In the genomic region with DNA sequence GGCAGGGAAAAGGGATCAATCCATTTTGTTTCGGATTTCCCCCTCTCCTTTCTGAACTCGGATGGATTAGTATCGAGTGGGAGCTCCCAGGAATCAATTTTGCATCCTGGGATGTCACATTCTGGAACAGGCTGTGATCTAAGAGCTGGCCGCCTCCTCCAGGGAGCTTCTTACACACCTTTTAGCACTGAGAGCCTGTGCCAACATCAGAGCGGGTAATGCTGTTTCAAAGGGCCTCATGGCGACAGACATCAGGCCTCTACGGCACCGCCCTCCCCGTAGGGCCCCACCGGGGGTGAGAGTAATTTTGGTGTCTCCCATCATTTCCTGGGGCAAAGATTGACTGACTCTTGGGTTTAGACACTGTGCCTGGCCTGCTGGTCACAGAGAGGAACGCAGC, we compare ENCODE assay signal across 22 cellular contexts. TPM values are rescaled to one million over a fixed set of nuclear protein-coding genes. Genes with fewer than 3 reads are reported as not detected.
DNase-seq lines count a peak whose midpoint lies in the region; ATAC-seq lines count a peak whose summit lies in the region.
"Had no signal": no experiment of that assay in that cellular context is flagged by ENCODE, and none has a peak within 500 bp of the region (broad histone marks: within the 10 kb centered on the region; RNA-seq: fewer than 3 reads in every experiment).

No MANE protein-coding gene starts in this region.

- DNase-seq in stimulated activated naive CD8-positive, alpha-beta T cell treated with anti-CD3 and anti-CD28 coated beads, Interleukin-15, Interleukin-2, amounts not matched to agents 100 U/mL and 50 U/mL, for 24 hours: no peak
- no peak for DNase-seq in activated T-helper 1 cell treated with anti-CD3 and anti-CD28 coated beads, Interleukin-12 subunit alpha, Interleukin-12 subunit beta, Interleukin-2, Interleukin-4 antibody, amounts not matched to agents 30 ng/mL and 10 ng/mL and 1 ng/mL, durations not matched to agents 14 hours and 24 hours and 36 hours (ENCODE audit: low spot score)
- DNase-seq in mesendoderm (no peak), RPMI8226 (no peak), GM19240 (ENCODE audit: insufficient read length, low spot score) (no peak), kidney tubule cell (ENCODE audit: low spot score) (no peak)
- DNase-seq: activated effector memory CD4-positive, alpha-beta T cell treated with anti-CD3 and anti-CD28 coated beads, Interleukin-2, amount 50 U/mL, for 16 hours; COR-L47; NCI-H187 treated with DMSO at 0.1 percent for 48 hours; stomach; T-cell had no signal

- no peak overlapping the region for H2AK5ac ChIP-seq in mesendoderm (ENCODE audit: low read length)

- peaks cover 3% of the 10 kb centered on the region for H3K9me3 Mint-ChIP-seq in stimulated activated naive CD8-positive, alpha-beta T cell treated with anti-CD3 and anti-CD28 coated beads, Interleukin-15, Interleukin-2, amounts not matched to agents 100 ng/mL and 50 ng/mL, for 24 hours
- peaks cover 5% of the 10 kb centered on the region for H3K9me3 Mint-ChIP-seq in activated T-helper 1 cell treated with anti-CD3 and anti-CD28 coated beads, Interleukin-12 subunit alpha, Interleukin-12 subunit beta, Interleukin-2, Interleukin-4 antibody, amounts not matched to agents 30 ng/mL and 10 ng/mL and 1 ng/mL, durations not matched to agents 14 hours and 24 hours and 36 hours
- H3K9me3 Mint-ChIP-seq: T-cell had no signal

- H3K4me2 ChIP-seq in mesendoderm (ENCODE audit: low read length): no peak overlapping the region

- peaks cover 16% of the 10 kb centered on the region for H3K27me3 ChIP-seq in mesendoderm (ENCODE audit: insufficient read depth, low read length, poor library complexity)

- no peak overlapping the region for H3K4ac ChIP-seq in mesendoderm (ENCODE audit: low read depth, low read length)

- H3K27ac ChIP-seq in mesendoderm (ENCODE audit: low read depth, low read length): no peak overlapping the region
- H3K27ac ChIP-seq: body of pancreas, epithelial cell of prostate, gastrocnemius medialis, HL-60, right atrium auricular region had no signal

- H3K4me1 Mint-ChIP-seq in stimulated activated naive CD8-positive, alpha-beta T cell treated with anti-CD3 and anti-CD28 coated beads, Interleukin-15, Interleukin-2, amounts not matched to agents 100 ng/mL and 50 ng/mL, for 24 hours (ENCODE audit: low read depth): peaks cover 39% of the 10 kb centered on the region
- peaks cover 14% of the 10 kb centered on the region for H3K4me1 Mint-ChIP-seq in activated T-helper 1 cell treated with anti-CD3 and anti-CD28 coated beads, Interleukin-12 subunit alpha, Interleukin-12 subunit beta, Interleukin-2, Interleukin-4 antibody, amounts not matched to agents 30 ng/mL and 10 ng/mL and 1 ng/mL, durations not matched to agents 14 hours and 24 hours and 36 hours (ENCODE audit: low read depth)

- H3K36me3 Mint-ChIP-seq in stimulated activated naive CD8-positive, alpha-beta T cell treated with anti-CD3 and anti-CD28 coated beads, Interleukin-15, Interleukin-2, amounts not matched to agents 100 ng/mL and 50 ng/mL, for 24 hours (ENCODE audit: low read depth): no peaks in the 10 kb centered on the region
- H3K36me3 Mint-ChIP-seq in activated T-helper 1 cell treated with anti-CD3 and anti-CD28 coated beads, Interleukin-12 subunit alpha, Interleukin-12 subunit beta, Interleukin-2, Interleukin-4 antibody, amounts not matched to agents 30 ng/mL and 10 ng/mL and 1 ng/mL, durations not matched to agents 14 hours and 24 hours and 36 hours (ENCODE audit: low read depth): no peaks in the 10 kb centered on the region
- H3K36me3 Mint-ChIP-seq: T-cell had no signal

- H3K4me1 ChIP-seq in mesendoderm (ENCODE audit: control insufficient read depth, low read depth, low read length): peaks cover 3% of the 10 kb centered on the region
- H3K4me1 ChIP-seq: body of pancreas, gastrocnemius medialis had no signal

- no peaks in the 10 kb centered on the region for H3K79me1 ChIP-seq in mesendoderm (ENCODE audit: low read length)

- H3K4me3 Mint-ChIP-seq in stimulated activated naive CD8-positive, alpha-beta T cell treated with anti-CD3 and anti-CD28 coated beads, Interleukin-15, Interleukin-2, amounts not matched to agents 100 ng/mL and 50 ng/mL, for 24 hours: no peak overlapping the region
- peak overlapping the region; percentile 20 for H3K4me3 Mint-ChIP-seq in activated T-helper 1 cell treated with anti-CD3 and anti-CD28 coated beads, Interleukin-12 subunit alpha, Interleukin-12 subunit beta, Interleukin-2, Interleukin-4 antibody, amounts not matched to agents 30 ng/mL and 10 ng/mL and 1 ng/mL, durations not matched to agents 14 hours and 24 hours and 36 hours
- H3K4me3 Mint-ChIP-seq: dendritic cell treated with granulocyte-macrophage colony-stimulating factor and Interleukin-4, amounts not matched to agents 40 ng/mL and 50 ng/mL, for 4 days had no signal

- H3K27me3 Mint-ChIP-seq in stimulated activated naive CD8-positive, alpha-beta T cell treated with anti-CD3 and anti-CD28 coated beads, Interleukin-15, Interleukin-2, amounts not matched to agents 100 ng/mL and 50 ng/mL, for 24 hours: peaks cover 46% of the 10 kb centered on the region
- H3K27me3 Mint-ChIP-seq in activated T-helper 1 cell treated with anti-CD3 and anti-CD28 coated beads, Interleukin-12 subunit alpha, Interleukin-12 subunit beta, Interleukin-2, Interleukin-4 antibody, amounts not matched to agents 30 ng/mL and 10 ng/mL and 1 ng/mL, durations not matched to agents 14 hours and 24 hours and 36 hours (ENCODE audit: insufficient read depth): peaks cover 16% of the 10 kb centered on the region

- H3K56ac ChIP-seq in mesendoderm (ENCODE audit: low read length): peak overlapping the region; percentile 22

- H3K36me3 ChIP-seq in mesendoderm (ENCODE audit: control insufficient read depth, insufficient read depth, low read length): no peaks in the 10 kb centered on the region
- H3K36me3 ChIP-seq: gastrocnemius medialis, right atrium auricular region, stomach had no signal

- WGBS in mesendoderm (ENCODE audit: extremely low coverage, insufficient coverage, low lambda C conversion rate): no CpG with 5 or more reads among the region's 11 CpGs

- peak overlapping the region; percentile 68 for H3K27ac Mint-ChIP-seq in stimulated activated naive CD8-positive, alpha-beta T cell treated with anti-CD3 and anti-CD28 coated beads, Interleukin-15, Interleukin-2, amounts not matched to agents 100 ng/mL and 50 ng/mL, for 24 hours
- no peak overlapping the region for H3K27ac Mint-ChIP-seq in activated T-helper 1 cell treated with anti-CD3 and anti-CD28 coated beads, Interleukin-12 subunit alpha, Interleukin-12 subunit beta, Interleukin-2, Interleukin-4 antibody, amounts not matched to agents 30 ng/mL and 10 ng/mL and 1 ng/mL, durations not matched to agents 14 hours and 24 hours and 36 hours
- H3K27ac Mint-ChIP-seq: dendritic cell treated with granulocyte-macrophage colony-stimulating factor and Interleukin-4, amounts not matched to agents 40 ng/mL and 50 ng/mL, for 4 days had no signal

- no peak for ATAC-seq in stimulated activated naive CD8-positive, alpha-beta T cell treated with anti-CD3 and anti-CD28 coated beads, Interleukin-15, Interleukin-2, amounts not matched to agents 100 U/mL and 50 U/mL, for 24 hours
- ATAC-seq in GM21576 (IDR thresholded peaks at IDR 0.05; ENCODE audit: unreplicated experiment): no peak
- ATAC-seq: T-cell had no signal

- no peak overlapping the region for H4K8ac ChIP-seq in mesendoderm (ENCODE audit: low read depth, low read length)

- no peaks in the 10 kb centered on the region for H3K79me2 ChIP-seq in mesendoderm (ENCODE audit: control insufficient read depth, insufficient read depth, low read length)

- H3K23ac ChIP-seq in mesendoderm (ENCODE audit: low read length): no peak overlapping the region

- no peak overlapping the region for H2BK120ac ChIP-seq in mesendoderm (ENCODE audit: low read depth, low read length)

- no peak overlapping the region for H4K5ac ChIP-seq in mesendoderm (ENCODE audit: low read length)

- H3K4me3 ChIP-seq in mesendoderm (ENCODE audit: low read length): no peak overlapping the region
- H3K4me3 ChIP-seq: body of pancreas, gastrocnemius medialis, stomach had no signal

- no peak overlapping the region for H2BK5ac ChIP-seq in mesendoderm (ENCODE audit: low read length)

- no peak overlapping the region for H3K9ac ChIP-seq in mesendoderm (ENCODE audit: low read length)

- no peak overlapping the region for H2BK15ac ChIP-seq in mesendoderm (replicated peaks; ENCODE audit: low read depth)

- intact Hi-C loops in activated T-helper 1 cell treated with anti-CD3 and anti-CD28 coated beads, Interleukin-12 subunit alpha, Interleukin-12 subunit beta, Interleukin-2, Interleukin-4 antibody, amounts not matched to agents 30 ng/mL and 10 ng/mL and 1 ng/mL, durations not matched to agents 14 hours and 24 hours and 36 hours (cut with micrococcal nuclease): no loop called here

- no peak overlapping the region for H3K18ac ChIP-seq in mesendoderm (ENCODE audit: low read length)

RNA-seq across cellular contexts. Expression of a gene that starts 2.7 kb away (rescaled TPM):
- not detected in 2 replicates for total RNA-seq in activated T-helper 1 cell treated with anti-CD3 and anti-CD28 coated beads, Interleukin-12 subunit alpha, Interleukin-12 subunit beta, Interleukin-2, Interleukin-4 antibody, amounts not matched to agents 30 ng/mL and 10 ng/mL and 1 ng/mL, durations not matched to agents 14 hours and 24 hours and 36 hours
- polyA plus RNA-seq in mesendoderm (2013, experiment 1 of 2): 0.11 TPM
- polyA plus RNA-seq in mesendoderm (2013, experiment 2 of 2): 0.08 TPM
- total RNA-seq: body of pancreas, gastrocnemius medialis, left lobe of liver, NCI-H460, Right ventricle myocardium superior had no signal
